8 cellular contexts compared by ENCODE assay signal in the genomic region with DNA sequence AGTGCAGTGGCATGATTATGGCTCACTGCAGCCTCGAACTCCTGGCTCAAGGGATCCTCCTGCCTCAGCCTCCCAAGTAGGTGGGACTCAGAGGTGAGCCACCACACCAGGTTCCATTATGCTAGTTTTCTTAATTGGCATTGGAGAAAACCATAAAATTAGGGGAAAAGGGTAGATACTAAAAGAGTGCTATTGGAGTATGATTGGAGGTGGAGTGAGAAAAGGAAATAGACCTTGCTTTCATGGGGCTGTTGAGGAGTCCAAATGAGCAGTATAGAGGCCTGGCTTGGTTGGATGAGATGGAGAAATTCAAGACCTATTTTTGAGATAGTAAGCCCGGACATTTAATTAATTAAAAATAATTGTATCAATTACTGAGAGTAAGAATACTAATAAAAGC. TPM values are rescaled to one million over a fixed set of nuclear protein-coding genes. Genes with fewer than 3 reads are reported as not detected.
A peak's percentile ranks its signal among the peaks of the same experiment; 100 is the strongest.
DNase-seq lines count a peak whose midpoint lies in the region; ATAC-seq and TF ChIP-seq lines count a peak whose summit lies in the region.

No MANE protein-coding gene starts in this region.

- H3K9ac ChIP-seq in adipocyte (ENCODE audit: low read length): peak overlapping the region; percentile 44

- no peaks in the 10 kb centered on the region for H3K27me3 ChIP-seq in adipocyte (replicated peaks; ENCODE audit: control insufficient read depth, insufficient read depth, low read length)
- H3K27me3 ChIP-seq in kidney epithelial cell (ENCODE audit: control insufficient read depth, insufficient read depth, low read length): no peaks in the 10 kb centered on the region
- H3K27me3 ChIP-seq in thymus (ENCODE audit: control insufficient read depth, insufficient read depth): no peaks in the 10 kb centered on the region

- no peak for TF ChIP-seq CTCF in kidney epithelial cell (IDR thresholded peaks at IDR 0.05; ENCODE audit: insufficient read depth, low read length, poor library complexity, severe bottlenecking)

- no peak for ATAC-seq in activated T-cell treated with anti-CD3 and anti-CD28 coated beads, Interleukin-2, amount 50 U/mL, for 72 hours (replicated peaks in 1 of 2)
- no peak for ATAC-seq in HG03095 (IDR thresholded peaks at IDR 0.05; ENCODE audit: unreplicated experiment)
- ATAC-seq in GM18873 (IDR thresholded peaks at IDR 0.05; ENCODE audit: low FRiP score, unreplicated experiment): no peak

- H3K4me1 ChIP-seq in adipocyte (ENCODE audit: control insufficient read depth, insufficient read depth, low read length) (peaks cover 14% of the 10 kb centered on the region), thymus (ENCODE audit: control insufficient read depth, insufficient read depth, low read length) (peaks cover 4% of the 10 kb centered on the region)

- H3K36me3 ChIP-seq in adipocyte (ENCODE audit: control insufficient read depth, insufficient read depth, low read length, severe bottlenecking) (no peaks in the 10 kb centered on the region), kidney epithelial cell (ENCODE audit: control insufficient read depth, insufficient read depth, low read length) (no peaks in the 10 kb centered on the region), thymus (ENCODE audit: control insufficient read depth, insufficient read depth) (no peaks in the 10 kb centered on the region)

- H3K4me1 Mint-ChIP-seq in activated T-cell treated with anti-CD3 and anti-CD28 coated beads, Interleukin-2, amount 50 U/mL, for 72 hours (ENCODE audit: low read depth): peaks cover 8% of the 10 kb centered on the region

- peak overlapping the region; percentile 75 for H3K4me3 ChIP-seq in adipocyte (ENCODE audit: low read length)
- peak overlapping the region; percentile 10 for H3K4me3 ChIP-seq in kidney epithelial cell (ENCODE audit: low read depth, low read length)
- peak overlapping the region; percentile 87 for H3K4me3 ChIP-seq in thymus (ENCODE audit: low read length)

- peak overlapping the region; percentile 73 for H3K27ac Mint-ChIP-seq in activated T-cell treated with anti-CD3 and anti-CD28 coated beads, Interleukin-2, amount 50 U/mL, for 72 hours

- WGBS in thymus: 75% methylated on average over 2 of the region's 2 CpGs

- no peaks in the 10 kb centered on the region for H3K27me3 Mint-ChIP-seq in activated T-cell treated with anti-CD3 and anti-CD28 coated beads, Interleukin-2, amount 50 U/mL, for 72 hours (ENCODE audit: low read depth)

- H3K9me3 ChIP-seq in adipocyte (ENCODE audit: control insufficient read depth, low read length) (no peaks in the 10 kb centered on the region), thymus (ENCODE audit: control insufficient read depth) (no peaks in the 10 kb centered on the region)

- DNase-seq in activated T-cell treated with anti-CD3 and anti-CD28 coated beads, Interleukin-2, amount 50 U/mL, for 72 hours: no peak
- DNase-seq in activated T-cell treated with anti-CD3 and anti-CD28 coated beads for 4 hours: no peak
- no peak for DNase-seq in adipocyte (ENCODE audit: low read depth)
- DNase-seq in kidney epithelial cell (ENCODE audit: low read depth): no peak
- no peak for DNase-seq in activated gamma-delta T cell (lab: John Stamatoyannopoulos, UW)

- H3K9me3 Mint-ChIP-seq in activated T-cell treated with anti-CD3 and anti-CD28 coated beads, Interleukin-2, amount 50 U/mL, for 72 hours: no peaks in the 10 kb centered on the region

- H3K27ac ChIP-seq in thymus (ENCODE audit: low read depth): no peak overlapping the region

- peaks cover 0 to 2% of the 10 kb centered on the region in 2 donors for H3K36me3 Mint-ChIP-seq in activated T-cell treated with anti-CD3 and anti-CD28 coated beads, Interleukin-2, amount 50 U/mL, for 72 hours (ENCODE audit: insufficient read depth in 2 of 2)

- H3K4me3 Mint-ChIP-seq in activated T-cell treated with anti-CD3 and anti-CD28 coated beads, Interleukin-2, amount 50 U/mL, for 72 hours: peak overlapping the region; percentile 85 to 87

RNA-seq across cellular contexts. Expression of a gene that starts 0.9 kb away (rescaled TPM):
- 10 to 100 TPM in 1 of 2 donors, 1 to 10 TPM in 1; 6.3 to 10.3 TPM for total RNA-seq in activated T-cell treated with anti-CD3 and anti-CD28 coated beads, Interleukin-2, amount 50 U/mL, for 72 hours
- total RNA-seq in kidney epithelial cell: 12.8 and 14.2 TPM in 2 replicates
- 12.4 TPM for polyA plus RNA-seq in thymus

RNA-seq across cellular contexts. Expression of a gene that starts 32.3 kb away (rescaled TPM):
- total RNA-seq in activated T-cell treated with anti-CD3 and anti-CD28 coated beads, Interleukin-2, amount 50 U/mL, for 72 hours: 1 to 10 TPM; 4.6 to 5.1 TPM
- 37.8 and 48.3 TPM in 2 replicates for total RNA-seq in kidney epithelial cell
- polyA plus RNA-seq in thymus: 9.8 TPM

RNA-seq across cellular contexts. Expression of a gene that starts 43.4 kb away (rescaled TPM):
- total RNA-seq in activated T-cell treated with anti-CD3 and anti-CD28 coated beads, Interleukin-2, amount 50 U/mL, for 72 hours: 10 to 100 TPM; 50.2 to 51.3 TPM
- 23.3 and 32.0 TPM in 2 replicates for total RNA-seq in kidney epithelial cell
- 14.5 TPM for polyA plus RNA-seq in thymus

Comparison
In these comparisons a context has a peak if more than half of its experiments do, and no peak if none do; other contexts are left out.
1. H3K4me3 ChIP-seq: peak in every context shown above with its lines; median percentile 87 in thymus; 75 in adipocyte; 10 in kidney epithelial cell.